Comparison of ENCODE assay signal across 10 cellular contexts in the genomic region with DNA sequence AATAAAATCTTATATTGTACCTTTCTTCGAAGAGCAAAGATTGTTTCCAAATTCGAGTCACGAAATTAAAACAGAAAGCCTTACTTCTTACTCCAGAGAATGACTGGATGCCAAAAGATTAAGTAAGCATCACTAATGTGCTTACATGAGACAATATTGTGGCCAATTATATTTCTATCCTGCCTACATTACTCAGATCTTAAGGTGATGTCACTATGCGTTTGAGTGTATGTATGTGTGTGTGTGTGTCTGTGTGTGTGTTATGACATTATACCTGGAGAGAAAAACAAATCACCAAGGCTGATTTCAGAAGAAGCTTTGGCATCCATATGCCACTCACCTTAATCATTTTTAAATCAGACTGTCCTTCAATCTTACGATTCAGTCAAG.
DNase-seq lines count a peak whose midpoint lies in the region; ATAC-seq and TF ChIP-seq lines count a peak whose summit lies in the region.
"Had no signal": no experiment of that assay in that cellular context is flagged by ENCODE, and none has a peak within 500 bp of the region (broad histone marks: within the 10 kb centered on the region; RNA-seq: fewer than 3 reads in every experiment).

No MANE protein-coding gene starts in this region.

- no peaks in the 10 kb centered on the region for H3K27me3 Mint-ChIP-seq in activated CD4-positive, alpha-beta T cell treated with anti-CD3 and anti-CD28 coated beads, Interleukin-2, amount 10 ng/mL, durations not matched to agents 7 days and 5 days
- H3K27me3 Mint-ChIP-seq in activated T-cell treated with anti-CD3 and anti-CD28 coated beads, Interleukin-2, amount 50 U/mL, for 72 hours (ENCODE audit: low read depth) = no peaks in the 10 kb centered on the region
- H3K27me3 Mint-ChIP-seq in mesothelial cell of epicardium (ENCODE audit: low read depth) = no peaks in the 10 kb centered on the region

- H3K4me3 ChIP-seq in neutrophil (ENCODE audit: low read depth in 1 of 2, low read length in 1 of 2) (no peak overlapping the region), GM23248 (no peak overlapping the region), mesenchymal stem cell (ENCODE audit: insufficient read depth in 1 of 2, low read depth in 1 of 2, low read length in 2 of 2) (no peak overlapping the region)
- H3K4me3 ChIP-seq: esophagus muscularis mucosa, skin epidermis had no signal

- no peak overlapping the region for H2BK5ac ChIP-seq in mesenchymal stem cell (ENCODE audit: low read depth, low read length, poor library complexity, severe bottlenecking)

- H3K27ac ChIP-seq in neutrophil (peak overlapping the region; percentile 25), GM23248 (no peak overlapping the region), mesenchymal stem cell (ENCODE audit: low read length, poor library complexity, severe bottlenecking) (no peak overlapping the region)
- H3K27ac ChIP-seq: esophagus muscularis mucosa, skin epidermis had no signal

- no peak overlapping the region for H3K4me2 ChIP-seq in GM23248 (ENCODE audit: unreplicated experiment)
- H3K4me2 ChIP-seq in mesenchymal stem cell (ENCODE audit: low read length, poor library complexity, severe bottlenecking) = no peak overlapping the region

- no peaks in the 10 kb centered on the region for H3K9me2 ChIP-seq in GM23248 (ENCODE audit: insufficient read depth)

- no peak overlapping the region for H2BK15ac ChIP-seq in mesenchymal stem cell (ENCODE audit: low read depth, poor library complexity, severe bottlenecking)

- H3K4me1 Mint-ChIP-seq in activated CD4-positive, alpha-beta T cell treated with anti-CD3 and anti-CD28 coated beads, Interleukin-2, amount 10 ng/mL, durations not matched to agents 7 days and 5 days = peaks cover 25% of the 10 kb centered on the region
- peaks cover 38% of the 10 kb centered on the region for H3K4me1 Mint-ChIP-seq in activated T-cell treated with anti-CD3 and anti-CD28 coated beads, Interleukin-2, amount 50 U/mL, for 72 hours (ENCODE audit: low read depth)
- H3K4me1 Mint-ChIP-seq in mesothelial cell of epicardium = no peaks in the 10 kb centered on the region

- H3K4ac ChIP-seq in mesenchymal stem cell (ENCODE audit: low read depth in 1 of 2, low read length in 2 of 2) = no peak overlapping the region

- peak overlapping the region; percentile 83 for H3K27ac Mint-ChIP-seq in activated CD4-positive, alpha-beta T cell treated with anti-CD3 and anti-CD28 coated beads, Interleukin-2, amount 10 ng/mL, durations not matched to agents 7 days and 5 days
- peak overlapping the region; percentile 93 for H3K27ac Mint-ChIP-seq in activated T-cell treated with anti-CD3 and anti-CD28 coated beads, Interleukin-2, amount 50 U/mL, for 72 hours
- no peak overlapping the region for H3K27ac Mint-ChIP-seq in mesothelial cell of epicardium

- no peaks in the 10 kb centered on the region for H3F3A ChIP-seq in GM23248 (ENCODE audit: insufficient read depth)

- H3K36me3 ChIP-seq in neutrophil (no peaks in the 10 kb centered on the region), GM23248 (ENCODE audit: low read depth) (no peaks in the 10 kb centered on the region), mesenchymal stem cell (ENCODE audit: control insufficient read depth in 1 of 2, insufficient read depth in 2 of 2, low read depth in 1 of 2, low read length in 2 of 2) (no peaks in the 10 kb centered on the region)
- H3K36me3 ChIP-seq: esophagus muscularis mucosa had no signal

- no peak overlapping the region for H4K8ac ChIP-seq in mesenchymal stem cell (ENCODE audit: low read length)

- H2AFZ ChIP-seq in GM23248 (no peak overlapping the region), mesenchymal stem cell (ENCODE audit: low read depth, low read length) (no peak overlapping the region)

- H4K91ac ChIP-seq in mesenchymal stem cell (ENCODE audit: low read length) = no peak overlapping the region

- H3K9ac ChIP-seq in GM23248 (no peak overlapping the region), mesenchymal stem cell (ENCODE audit: low read length) (no peak overlapping the region)

- no peaks in the 10 kb centered on the region for H3K9me3 ChIP-seq in neutrophil
- H3K9me3 ChIP-seq in GM23248 (ENCODE audit: low read depth) = no peaks in the 10 kb centered on the region
- H3K9me3 ChIP-seq in mesenchymal stem cell (ENCODE audit: control insufficient read depth, low read length) = no peaks in the 10 kb centered on the region
- H3K9me3 ChIP-seq: esophagus muscularis mucosa had no signal

- H3K79me2 ChIP-seq in GM23248 (ENCODE audit: insufficient read depth) = no peaks in the 10 kb centered on the region

- no peak overlapping the region for H3K23ac ChIP-seq in mesenchymal stem cell (ENCODE audit: low read length in 2 of 2)

- peak; percentile 18 for DNase-seq in activated CD4-positive, alpha-beta T cell treated with anti-CD3 and anti-CD28 coated beads, Interleukin-2, amount 10 ng/mL, durations not matched to agents 7 days and 5 days
- DNase-seq in activated CD4-positive, alpha-beta T cell treated with anti-CD3 and anti-CD28 coated beads, Interleukin-2, amount 50 U/mL, for 48 hours = no peak
- DNase-seq in activated T-cell treated with anti-CD3 and anti-CD28 coated beads, Interleukin-2, amount 50 U/mL, for 72 hours = peak; percentile 21 to 29
- DNase-seq in GM23248 = no peak
- no peak for DNase-seq in mesenchymal stem cell
- DNase-seq in mesothelial cell of epicardium (ENCODE audit: low spot score in 2 of 2, unreplicated experiment in 2 of 2) = no peak

- H3K14ac ChIP-seq in mesenchymal stem cell (ENCODE audit: low read length in 2 of 2) = no peak overlapping the region

- H3K4me3 Mint-ChIP-seq in activated CD4-positive, alpha-beta T cell treated with anti-CD3 and anti-CD28 coated beads, Interleukin-2, amount 10 ng/mL, durations not matched to agents 7 days and 5 days = no peak overlapping the region
- peak overlapping the region in 1 of 2 donors; percentile 86 for H3K4me3 Mint-ChIP-seq in activated T-cell treated with anti-CD3 and anti-CD28 coated beads, Interleukin-2, amount 50 U/mL, for 72 hours
- no peak overlapping the region for H3K4me3 Mint-ChIP-seq in mesothelial cell of epicardium

- 57 to 66% methylated on average over 5 of the region's 5 CpGs for WGBS in GM23248 (ENCODE audit: low coverage in 1 of 2, low lambda C conversion rate in 2 of 2, missing lambda C conversion rate in 2 of 2), 2 experiments
- 94% methylated on average over 3 of the region's 5 CpGs for WGBS in mesenchymal stem cell

- no peaks in the 10 kb centered on the region for H3K27me3 ChIP-seq in neutrophil
- no peaks in the 10 kb centered on the region for H3K27me3 ChIP-seq in GM23248 (replicated peaks; ENCODE audit: insufficient read depth)
- no peaks in the 10 kb centered on the region for H3K27me3 ChIP-seq in mesenchymal stem cell (ENCODE audit: control insufficient read depth in 1 of 2, insufficient read depth in 1 of 2, low read length in 2 of 2)
- H3K27me3 ChIP-seq: esophagus muscularis mucosa had no signal

- no peaks in the 10 kb centered on the region for H3K79me1 ChIP-seq in mesenchymal stem cell (replicated peaks; ENCODE audit: low read length, poor library complexity, severe bottlenecking)

- H3K4me1 ChIP-seq in neutrophil (ENCODE audit: control insufficient read depth in 1 of 2, insufficient read depth in 1 of 2, low read depth in 1 of 2, low read length in 1 of 2) (peaks cover 0 to 9% of the 10 kb centered on the region in 2 experiments), GM23248 (ENCODE audit: insufficient read depth) (no peaks in the 10 kb centered on the region), mesenchymal stem cell (ENCODE audit: control insufficient read depth, insufficient read depth, low read depth, low read length) (no peaks in the 10 kb centered on the region)

- H3K18ac ChIP-seq in mesenchymal stem cell (ENCODE audit: low read depth in 1 of 2, low read length in 2 of 2) = no peak overlapping the region

- no peaks in the 10 kb centered on the region for H3K36me3 Mint-ChIP-seq in activated CD4-positive, alpha-beta T cell treated with anti-CD3 and anti-CD28 coated beads, Interleukin-2, amount 10 ng/mL, durations not matched to agents 7 days and 5 days (ENCODE audit: low read depth)
- H3K36me3 Mint-ChIP-seq in activated T-cell treated with anti-CD3 and anti-CD28 coated beads, Interleukin-2, amount 50 U/mL, for 72 hours (ENCODE audit: insufficient read depth in 2 of 2) = no peaks in the 10 kb centered on the region
- no peaks in the 10 kb centered on the region for H3K36me3 Mint-ChIP-seq in mesothelial cell of epicardium

- in situ Hi-C loops in GM23248 (cut with MboI) = no loop called here

- CTCF ChIA-PET in activated CD4-positive, alpha-beta T cell treated with anti-CD3 and anti-CD28 coated beads, Interleukin-2, amount 10 ng/mL, durations not matched to agents 7 days and 5 days (lab: Charles Lee) = no interaction called here

- H4K20me1 ChIP-seq in GM23248 (ENCODE audit: insufficient read depth) = no peaks in the 10 kb centered on the region

- no peak overlapping the region for H2BK120ac ChIP-seq in mesenchymal stem cell (ENCODE audit: low read depth, low read length)

- H2AK5ac ChIP-seq in mesenchymal stem cell (ENCODE audit: low read length, severe bottlenecking) = no peak overlapping the region

- ATAC-seq in HG03442 (IDR thresholded peaks at IDR 0.05; ENCODE audit: unreplicated experiment) = peak; percentile 8
- peak; percentile 75 to 83 for ATAC-seq in activated T-cell treated with anti-CD3 and anti-CD28 coated beads, Interleukin-2, amount 50 U/mL, for 72 hours (replicated peaks in 1 of 2)

- H2BK12ac ChIP-seq in mesenchymal stem cell (ENCODE audit: low read length in 2 of 2) = no peak overlapping the region

- H3K9me3 Mint-ChIP-seq in activated CD4-positive, alpha-beta T cell treated with anti-CD3 and anti-CD28 coated beads, Interleukin-2, amount 10 ng/mL, durations not matched to agents 7 days and 5 days = no peaks in the 10 kb centered on the region
- peaks cover 0 to 2% of the 10 kb centered on the region in 2 donors for H3K9me3 Mint-ChIP-seq in activated T-cell treated with anti-CD3 and anti-CD28 coated beads, Interleukin-2, amount 50 U/mL, for 72 hours
- H3K9me3 Mint-ChIP-seq in mesothelial cell of epicardium = no peaks in the 10 kb centered on the region

- TF ChIP-seq CTCF in neutrophil (IDR thresholded peaks at IDR 0.05) = no peak
- TF ChIP-seq CTCF in mesothelial cell of epicardium (IDR thresholded peaks at IDR 0.05; ENCODE audit: unreplicated experiment) = no peak

- POLR2A ChIA-PET in activated CD4-positive, alpha-beta T cell treated with anti-CD3 and anti-CD28 coated beads, Interleukin-2, amount 10 ng/mL, durations not matched to agents 7 days and 5 days (lab: Charles Lee) = no interaction called here

Comparison
In these comparisons a context has a peak if more than half of its experiments do, and no peak if none do; other contexts are left out.
1. DNase-seq: peak in activated CD4-positive, alpha-beta T cell treated with anti-CD3 and anti-CD28 coated beads, Interleukin-2, amount 10 ng/mL, durations not matched to agents 7 days and 5 days (single experiment) and activated T-cell treated with anti-CD3 and anti-CD28 coated beads, Interleukin-2, amount 50 U/mL, for 72 hours (2 of 2); none in activated CD4-positive, alpha-beta T cell treated with anti-CD3 and anti-CD28 coated beads, Interleukin-2, amount 50 U/mL, for 48 hours (0 of 2), GM23248 (single experiment), mesenchymal stem cell (single experiment) and mesothelial cell of epicardium (0 of 2).